In genomic region chrX:134526399-134526798, GRCh38 we compare ENCODE assay signal across 14 cellular contexts.
"Had no signal": no experiment of that assay in that cellular context is flagged by ENCODE, and none has a peak within 500 bp of the region (broad histone marks: within the 10 kb centered on the region; RNA-seq: fewer than 3 reads in every experiment).

No MANE protein-coding gene starts in this region.

- DNase-seq: activated naive CD4-positive, alpha-beta T cell; anterior cingulate cortex; effector memory CD4-positive, alpha-beta T cell; heart right ventricle; midbrain; right lobe of liver; stimulated activated naive CD8-positive, alpha-beta T cell treated with anti-CD3 and anti-CD28 coated beads, Interleukin-15, Interleukin-2, amounts not matched to agents 100 U/mL and 50 U/mL, for 24 hours; transverse colon had no signal

- H3K9me3 ChIP-seq: heart right ventricle, prostate gland, right lobe of liver, transverse colon had no signal

- H3K36me3 ChIP-seq: heart right ventricle, prostate gland, right lobe of liver, transverse colon had no signal

- H3K9me3 Mint-ChIP-seq: activated T-helper 1 cell treated with anti-CD3 and anti-CD28 coated beads, Interleukin-12 subunit alpha, Interleukin-12 subunit beta, Interleukin-2, Interleukin-4 antibody, amounts not matched to agents 30 ng/mL and 10 ng/mL and 1 ng/mL, durations not matched to agents 14 hours and 24 hours and 36 hours; dendritic cell treated with granulocyte-macrophage colony-stimulating factor and Interleukin-4, amounts not matched to agents 40 ng/mL and 50 ng/mL, for 4 days had no signal

- ATAC-seq: activated CD4-positive, CD25-positive, alpha-beta regulatory T cell treated with anti-CD3 and anti-CD28 coated beads, Interleukin-2, amount 50 U/mL, for 24 hours; heart right ventricle; right lobe of liver; stimulated activated naive CD8-positive, alpha-beta T cell treated with anti-CD3 and anti-CD28 coated beads, Interleukin-15, Interleukin-2, amounts not matched to agents 100 U/mL and 50 U/mL, for 24 hours had no signal

- H3K4me1 ChIP-seq: prostate gland, right lobe of liver, transverse colon had no signal

- H3K27me3 ChIP-seq: right lobe of liver, transverse colon had no signal

- H3K4me3 ChIP-seq: heart right ventricle, lung, prostate gland, right lobe of liver, transverse colon had no signal

- H3K27ac Mint-ChIP-seq: activated T-helper 1 cell treated with anti-CD3 and anti-CD28 coated beads, Interleukin-12 subunit alpha, Interleukin-12 subunit beta, Interleukin-2, Interleukin-4 antibody, amounts not matched to agents 30 ng/mL and 10 ng/mL and 1 ng/mL, durations not matched to agents 14 hours and 24 hours and 36 hours; dendritic cell treated with granulocyte-macrophage colony-stimulating factor and Interleukin-4, amounts not matched to agents 40 ng/mL and 50 ng/mL, for 4 days had no signal

- H3K4me3 Mint-ChIP-seq: activated T-helper 1 cell treated with anti-CD3 and anti-CD28 coated beads, Interleukin-12 subunit alpha, Interleukin-12 subunit beta, Interleukin-2, Interleukin-4 antibody, amounts not matched to agents 30 ng/mL and 10 ng/mL and 1 ng/mL, durations not matched to agents 14 hours and 24 hours and 36 hours; dendritic cell treated with granulocyte-macrophage colony-stimulating factor and Interleukin-4, amounts not matched to agents 40 ng/mL and 50 ng/mL, for 4 days had no signal

- H3K27ac ChIP-seq: epithelial cell of prostate, heart right ventricle, prostate gland, right lobe of liver, transverse colon had no signal
